ENCODE assay signal across 16 cellular contexts in genomic region chr13:75648446-75648845, GRCh38. TPM values are rescaled to one million over a fixed set of nuclear protein-coding genes. Genes with fewer than 3 reads are reported as not detected.
DNase-seq lines count a peak whose midpoint lies in the region; ATAC-seq, FAIRE-seq and TF ChIP-seq lines count a peak whose summit lies in the region.
"Had no signal": no experiment of that assay in that cellular context is flagged by ENCODE, and none has a peak within 500 bp of the region (broad histone marks: within the 10 kb centered on the region; RNA-seq: fewer than 3 reads in every experiment).

No MANE protein-coding gene starts in this region.

- POLR2A ChIA-PET in GM12878 (lab: Charles Lee), result no interaction called here

- CTCF ChIA-PET in GM12878 (lab: Yijun Ruan, JAX), result interaction anchor here (1.6 to 2.2 kb wide), 2 partner anchors 47 to 222 kb away, joined by 4 to 7 read pairs; no protein-coding TSS in a partner anchor

- no peak for FAIRE-seq in GM12878 (lab: Jason Lieb, UNC)
- FAIRE-seq: GM18507, H1 had no signal

- ATAC-seq in GM12878 (no peak), HG03439 (IDR thresholded peaks at IDR 0.05; ENCODE audit: unreplicated experiment) (no peak), HG02840 (IDR thresholded peaks at IDR 0.05; ENCODE audit: low FRiP score, unreplicated experiment) (no peak)

- H3K4me2 ChIP-seq in OCI-LY3 (ENCODE audit: low read length) (no peak overlapping the region), GM12878 (ENCODE audit: control insufficient read depth, insufficient read depth) (peak overlapping the region; percentile 38; the same call in 1 of the 2 replicates), osteoblast (ENCODE audit: insufficient read depth, low read length) (no peak overlapping the region), hepatocyte (no peak overlapping the region)
- H3K4me2 ChIP-seq: BLaER1 had no signal

- TF ChIP-seq CTCF in OCI-LY3 (IDR thresholded peaks at IDR 0.05; ENCODE audit: low read depth, low read length), result no peak
- TF ChIP-seq CTCF in GM12878 (IDR thresholded peaks at IDR 0.05 in 2 of 3, conservative IDR thresholded peaks at IDR 0.05 in 1 of 3; ENCODE audit: control insufficient read depth in 2 of 3, extremely low read depth in 1 of 3, insufficient read depth in 1 of 3, low read depth in 3 of 3, low read length in 3 of 3), result no peak
- no peak for TF ChIP-seq CTCF in osteoblast (IDR thresholded peaks at IDR 0.05; ENCODE audit: extremely low read depth, low read depth, low read length)
- TF ChIP-seq CTCF in hepatocyte (IDR thresholded peaks at IDR 0.05; ENCODE audit: poor library complexity), result no peak

- no peak for TF ChIP-seq RAD21 in GM12878 (IDR thresholded peaks at IDR 0.05; ENCODE audit: insufficient read depth, low read depth, low read length)

- TF ChIP-seq EP300 in GM12878 (IDR thresholded peaks at IDR 0.05; ENCODE audit: borderline replicate concordance in 1 of 2, control insufficient read depth in 1 of 2, low read depth in 2 of 2, low read length in 2 of 2), result no peak

- DNase-seq in COLO829 (ENCODE audit: low spot score) (peak; percentile 71), GM12878 (ENCODE audit: low read depth, low spot score) (no peak), osteoblast (ENCODE audit: insufficient read length, low spot score, missing footprints) (no peak), hepatocyte (ENCODE audit: low spot score) (no peak)
- DNase-seq: 8988T; AML-193; CD8-positive, alpha-beta memory T cell; DMS53; GF-D8; HCEC 1CT had no signal

- H2AFZ ChIP-seq in OCI-LY3 (ENCODE audit: low read depth, low read length) (no peak overlapping the region), GM12878 (ENCODE audit: control insufficient read depth, low read depth, low read length) (no peak overlapping the region), osteoblast (ENCODE audit: low read length) (no peak overlapping the region), hepatocyte (no peak overlapping the region)

- H3K79me2 ChIP-seq in OCI-LY3 (ENCODE audit: low read length) (peaks cover 7% of the 10 kb centered on the region; the same call in 1 of the 2 replicates), GM12878 (ENCODE audit: control insufficient read depth, insufficient read depth, low read length) (no peaks in the 10 kb centered on the region; the same call in 1 of the 2 replicates), osteoblast (ENCODE audit: insufficient read depth, low read length) (peaks cover 100% of the 10 kb centered on the region), hepatocyte (no peaks in the 10 kb centered on the region)

- intact Hi-C loops in GM12878 (cut with micrococcal nuclease; ENCODE audit: unreplicated experiment), result loop anchor here (10.0 kb wide), 1 partner anchor 274 kb away; no protein-coding TSS in a partner anchor

- SMC1A ChIA-PET in GM12878 (lab: Charles Lee; ENCODE audit: uncharacterized antibody, unreplicated experiment), result interaction anchor here (0.5 to 1.8 kb wide), 6 partner anchors 9 to 198 kb away, joined by 3 to 10 read pairs (median 4); no protein-coding TSS in a partner anchor

- H3K36me3 ChIP-seq in OCI-LY3 (replicated peaks; ENCODE audit: low read depth, low read length) (peaks cover 5% of the 10 kb centered on the region), GM12878 (ENCODE audit: control insufficient read depth in 2 of 2, insufficient read depth in 2 of 2, low read length in 1 of 2) (no peaks in the 10 kb centered on the region), osteoblast (ENCODE audit: insufficient read depth, low read length) (peaks cover 57% of the 10 kb centered on the region), hepatocyte (replicated peaks; ENCODE audit: insufficient read depth, low read depth) (no peaks in the 10 kb centered on the region)
- H3K36me3 ChIP-seq: BLaER1 had no signal

- no peak for TF ChIP-seq POLR2A in GM12878 (IDR thresholded peaks at IDR 0.05; ENCODE audit: low read depth, low read length)

- in situ Hi-C loops in GM12878 (cut with MboI), result no loop called here

- RAD21 ChIA-PET in GM12878 (lab: Charles Lee; ENCODE audit: unreplicated experiment), result interaction anchor here (1.0 to 1.6 kb wide), 3 partner anchors 9 to 113 kb away, joined by 3 to 7 read pairs (median 3); no protein-coding TSS in a partner anchor

- no peaks in the 10 kb centered on the region for H3K9me2 ChIP-seq in hepatocyte (replicated peaks; ENCODE audit: insufficient read depth)

- no TSS peak for BruUV-seq in GM12878 (replicated peaks; lab: Mats Ljungman, UMichigan)

- H3K27ac ChIP-seq in OCI-LY3 (ENCODE audit: low read length) (0 out of 2 replicates have a peak overlapping the region, but pooled peaks have one; percentile 11), GM12878 (ENCODE audit: control insufficient read depth, insufficient read depth) (peak overlapping the region; percentile 76), osteoblast (ENCODE audit: low read depth, low read length) (peak overlapping the region; percentile 34), hepatocyte (no peak overlapping the region)
- H3K27ac ChIP-seq: BLaER1 had no signal

- no peaks in the 10 kb centered on the region for H3K27me3 ChIP-seq in OCI-LY3 (ENCODE audit: low read depth, low read length)
- H3K27me3 ChIP-seq in GM12878 (replicated peaks in 1 of 2; ENCODE audit: control insufficient read depth in 2 of 2, insufficient read depth in 2 of 2, low read length in 1 of 2), result no peaks in the 10 kb centered on the region
- no peaks in the 10 kb centered on the region for H3K27me3 ChIP-seq in osteoblast (ENCODE audit: insufficient read depth, low read length)
- H3K27me3 ChIP-seq in hepatocyte, result no peaks in the 10 kb centered on the region
- H3K27me3 ChIP-seq: BLaER1 had no signal

- H3K4me3 ChIP-seq in OCI-LY3 (ENCODE audit: low read length) (no peak overlapping the region), GM12878 (no peak overlapping the region), osteoblast (ENCODE audit: insufficient read depth, low read length) (no peak overlapping the region), hepatocyte (no peak overlapping the region)
- H3K4me3 ChIP-seq: BLaER1 had no signal

- H3K9me3 ChIP-seq in OCI-LY3 (ENCODE audit: insufficient read depth, low read length), result no peaks in the 10 kb centered on the region
- no peaks in the 10 kb centered on the region for H3K9me3 ChIP-seq in GM12878 (replicated peaks; ENCODE audit: control insufficient read depth, insufficient read depth, low read length)
- H3K9me3 ChIP-seq in osteoblast (ENCODE audit: low read depth, low read length), result no peaks in the 10 kb centered on the region
- H3K9me3 ChIP-seq in hepatocyte (ENCODE audit: low read depth), result no peaks in the 10 kb centered on the region
- H3K9me3 ChIP-seq: BLaER1 had no signal

- WGBS in GM12878 (ENCODE audit: insufficient coverage, insufficient replicate concordance, low lambda C conversion rate, missing lambda C conversion rate), result 98% methylated on average over 2 of the region's 2 CpGs
- 95% methylated on average over 2 of the region's 2 CpGs for whole genome bisulfite sequencing in hepatocyte (ENCODE audit: low lambda C conversion rate, missing lambda C conversion rate)

- H3K4me1 ChIP-seq in OCI-LY3 (ENCODE audit: low read length) (peaks cover 45% of the 10 kb centered on the region), GM12878 (ENCODE audit: control insufficient read depth, insufficient read depth, low read length) (peaks cover 24% of the 10 kb centered on the region), osteoblast (ENCODE audit: insufficient read depth, low read length) (peaks cover 79% of the 10 kb centered on the region), hepatocyte (ENCODE audit: insufficient read depth) (no peaks in the 10 kb centered on the region)
- H3K4me1 ChIP-seq: BLaER1 had no signal

- H4K20me1 ChIP-seq in OCI-LY3 (ENCODE audit: insufficient read depth, low read length) (no peaks in the 10 kb centered on the region), GM12878 (ENCODE audit: control insufficient read depth, insufficient read depth) (no peaks in the 10 kb centered on the region), osteoblast (ENCODE audit: insufficient read depth, low read length) (peaks cover 91% of the 10 kb centered on the region), hepatocyte (ENCODE audit: insufficient read depth, poor library complexity, severe bottlenecking) (no peaks in the 10 kb centered on the region)
- H4K20me1 ChIP-seq: BLaER1 had no signal

- H3K9ac ChIP-seq in OCI-LY3 (ENCODE audit: low read length) (no peak overlapping the region; the same call in 1 of the 2 replicates), GM12878 (ENCODE audit: control insufficient read depth, insufficient read depth, low read length) (no peak overlapping the region)
- H3K9ac ChIP-seq: BLaER1 had no signal

TF ChIP-seq in GM12878, 131 proteins besides CTCF, POLR2A, EP300 and RAD21:
- TF ChIP-seq SREBF1 (IDR thresholded peaks at IDR 0.05; ENCODE audit: low read length) (no peak), FOXK2 (IDR thresholded peaks at IDR 0.05) (no peak), ZSCAN29 (IDR thresholded peaks at IDR 0.05) (no peak), TBL1XR1 (IDR thresholded peaks at IDR 0.05; ENCODE audit: low read depth, low read length) (no peak), MEF2A (IDR thresholded peaks at IDR 0.05; ENCODE audit: insufficient read depth, low read depth, low read length) (no peak), BHLHE40 (IDR thresholded peaks at IDR 0.05; ENCODE audit: borderline replicate concordance in 1 of 2, low read depth in 2 of 2, low read length in 1 of 2) (no peak)
TF ChIP-seq in GM12878: peak in this region for 0.

RNA-seq across cellular contexts. Expression of gene LMO7, which starts 12.3 kb away (rescaled TPM):
- total RNA-seq in GM12878 (2013; cell fraction: nucleolus; rRNA removed), result 77.3 and 85.4 TPM in 2 replicates
- total RNA-seq in GM12878 (2014; rRNA removed) (48.8 and 49.7 TPM in 2 replicates), GM12878 (2014; rRNA removed; fragmentation: Illumina TruSeq; extraction: Trizol) (58.3 and 61.3 TPM in 2 replicates), GM12878 (2021) (35.5 and 36.6 TPM in 2 replicates), osteoblast (465 and 536 TPM in 2 replicates), hepatocyte (105 and 125 TPM in 2 replicates)
- polyA plus RNA-seq in GM12878 (2011; ENCODE audit: low read depth), result 25.9 TPM
- polyA plus RNA-seq in GM12878 (2011; rRNA removed) (8.5 and 11.2 TPM in 2 replicates), GM12878 (2014; fragmentation: Illumina TruSeq; extraction: Trizol) (62.4 and 67.8 TPM in 2 replicates), GM12878 (2014; fragmentation: Nextera tagmentation; extraction: Ambion mirVana) (10 to 100 TPM; 12.7 to 13.2 TPM), GM12878 (2014; rRNA removed) (29.3 and 30.0 TPM in 2 replicates), GM12878 (2016; fragmentation: Nextera tagmentation; extraction: Ambion mirVana) (10 to 100 TPM; 37.0 to 38.0 TPM), hepatocyte (47.2 and 58.1 TPM in 2 replicates)
- 7.4 and 10.4 TPM in 2 replicates for polyA plus RNA-seq in GM12878 (2011; cell fraction: cytosol; rRNA removed)
- 37.7 and 85.2 TPM in 2 replicates for polyA plus RNA-seq in GM12878 (2011; cell fraction: nucleus; rRNA removed)
- polyA plus RNA-seq in GM12878 (2012), result 47.0 and 55.9 TPM in 2 replicates
- 11.1 and 13.8 TPM in 2 replicates for polyA minus RNA-seq in GM12878 (2011; rRNA and poly(A)+ RNA removed)
- polyA minus RNA-seq in GM12878 (2011; cell fraction: cytosol; rRNA and poly(A)+ RNA removed), result 5.6 and 6.0 TPM in 2 replicates
- 23.5 and 47.2 TPM in 2 replicates for polyA minus RNA-seq in GM12878 (2011; cell fraction: nucleus; rRNA and poly(A)+ RNA removed)
